In genomic region chr4:143355540-143356217, GRCh38 we compare ENCODE assay signal across 10 cellular contexts. TPM values are rescaled to one million over a fixed set of nuclear protein-coding genes. Genes with fewer than 3 reads are reported as not detected.
DNase-seq lines count a peak whose midpoint lies in the region; ATAC-seq, FAIRE-seq and TF ChIP-seq lines count a peak whose summit lies in the region.
"Had no signal": no experiment of that assay in that cellular context is flagged by ENCODE, and none has a peak within 500 bp of the region (broad histone marks: within the 10 kb centered on the region; RNA-seq: fewer than 3 reads in every experiment).

No MANE protein-coding gene starts in this region.

- DNase-seq in IMR-90 (peak; percentile 48), kidney tubule cell (ENCODE audit: low spot score) (peak; percentile 63), tibial artery (no peak), DMS114 treated with DMSO at 0.1 percent for 48 hours (lab: John Stamatoyannopoulos, UW; ENCODE audit: unreplicated experiment) (no peak), small intestine (no peak)
- no peak for DNase-seq in activated CD4-positive, alpha-beta T cell treated with anti-CD3 and anti-CD28 coated beads, Interleukin-2, amount 10 ng/mL, durations not matched to agents 7 days and 5 days
- no peak for DNase-seq in stimulated activated effector memory CD8-positive, alpha-beta T cell treated with anti-CD3 and anti-CD28 coated beads, Interleukin-12 subunit alpha, Interleukin-12 subunit beta, amount 100 ng/mL, for 72 hours (ENCODE audit: low spot score in 2 of 2)
- DNase-seq: NCI-H510A treated with DMSO at 0.1 percent for 48 hours had no signal

- H3K4me1 ChIP-seq in IMR-90 (ENCODE audit: control insufficient read depth, insufficient read depth, low read length): peaks cover 29% of the 10 kb centered on the region
- H3K4me1 ChIP-seq in tibial artery: peaks cover 0 to 100% (median 65%) of the 10 kb centered on the region in 4 donors
- peaks cover 9 to 27% of the 10 kb centered on the region in 2 donors for H3K4me1 ChIP-seq in small intestine (ENCODE audit: control insufficient read depth in 2 of 2, insufficient read depth in 1 of 2, low read depth in 1 of 2, low read length in 1 of 2)

- no TSS peak for BruUV-seq in IMR-90 (replicated peaks; lab: Mats Ljungman, UMichigan)

- peak overlapping the region; percentile 44; the same call in 1 of the 2 replicates for H2BK120ac ChIP-seq in IMR-90 (ENCODE audit: low read depth, low read length)

- H3K23ac ChIP-seq in IMR-90 (ENCODE audit: low read depth, low read length): peak overlapping the region; percentile 18; the same call in 1 of the 2 replicates

- no peak overlapping the region for H3K9ac ChIP-seq in IMR-90 (ENCODE audit: low read depth, low read length)

- H3K27ac Mint-ChIP-seq in brain: peak overlapping the region; percentile 62 to 94 (median 86)
- H3K27ac Mint-ChIP-seq in activated CD4-positive, alpha-beta T cell treated with anti-CD3 and anti-CD28 coated beads, Interleukin-2, amount 10 ng/mL, durations not matched to agents 7 days and 5 days: no peak overlapping the region
- H3K27ac Mint-ChIP-seq in stimulated activated effector memory CD8-positive, alpha-beta T cell treated with anti-CD3 and anti-CD28 coated beads, Interleukin-12 subunit alpha, Interleukin-12 subunit beta, amount 100 ng/mL, for 72 hours: no peak overlapping the region

- TF ChIP-seq RAD21 in IMR-90 (IDR thresholded peaks at IDR 0.05; ENCODE audit: low read length): no peak

- POLR2A ChIA-PET in IMR-90 (lab: Charles Lee; ENCODE audit: unreplicated experiment): no interaction called here
- POLR2A ChIA-PET in activated CD4-positive, alpha-beta T cell treated with anti-CD3 and anti-CD28 coated beads, Interleukin-2, amount 10 ng/mL, durations not matched to agents 7 days and 5 days (lab: Charles Lee): no interaction called here

- H3K9me3 ChIP-seq in IMR-90 (ENCODE audit: control insufficient read depth, insufficient read depth, low read length) (no peaks in the 10 kb centered on the region), tibial artery (no peaks in the 10 kb centered on the region), small intestine (ENCODE audit: control insufficient read depth, low read depth) (no peaks in the 10 kb centered on the region)

- no peaks in the 10 kb centered on the region for H3K27me3 ChIP-seq in IMR-90 (ENCODE audit: control insufficient read depth, insufficient read depth, low read length)
- no peaks in the 10 kb centered on the region for H3K27me3 ChIP-seq in tibial artery
- H3K27me3 ChIP-seq in small intestine (ENCODE audit: control insufficient read depth in 2 of 2, insufficient read depth in 2 of 2, low read length in 2 of 2): no peaks in the 10 kb centered on the region

- WGBS in IMR-90 (ENCODE audit: extremely low coverage in 2 of 2, insufficient read length in 1 of 2), 2 experiments: no CpG with 5 or more reads among the region's 6 CpGs
- 71 to 86% (median 86%) methylated on average over 6 of the region's 6 CpGs for WGBS in small intestine, 3 donors

- intact Hi-C loops in IMR-90 (cut with micrococcal nuclease) (no loop called here), tibial artery (cut with DNase I; ENCODE audit: low total_unique reads) (no loop called here)

- in situ Hi-C loops in IMR-90 (cut with MboI; ENCODE audit: low sequenced_read_pairs): no loop called here

- H3K9me1 ChIP-seq in IMR-90 (ENCODE audit: insufficient read depth, low read length): peaks cover 11% of the 10 kb centered on the region

- H3K79me1 ChIP-seq in IMR-90 (ENCODE audit: low read depth in 1 of 2, low read length in 2 of 2): peaks cover 21 to 56% of the 10 kb centered on the region in 2 experiments

- H2BK15ac ChIP-seq in IMR-90 (ENCODE audit: low read depth, low read length): peak overlapping the region; percentile 34; the same call in 1 of the 3 replicates

- H3K4me3 ChIP-seq in IMR-90 (ENCODE audit: insufficient read depth, low read depth, low read length) (no peak overlapping the region), tibial artery (no peak overlapping the region), small intestine (ENCODE audit: low read depth in 1 of 2, low read length in 2 of 2) (no peak overlapping the region)

- peak overlapping the region; percentile 62; the same call in 1 of the 2 replicates for H3K4me2 ChIP-seq in IMR-90 (ENCODE audit: low read depth, low read length)

- H3K36me3 Mint-ChIP-seq in brain: peaks cover 5% of the 10 kb centered on the region
- H3K36me3 Mint-ChIP-seq in activated CD4-positive, alpha-beta T cell treated with anti-CD3 and anti-CD28 coated beads, Interleukin-2, amount 10 ng/mL, durations not matched to agents 7 days and 5 days (ENCODE audit: low read depth): no peaks in the 10 kb centered on the region
- H3K36me3 Mint-ChIP-seq in stimulated activated effector memory CD8-positive, alpha-beta T cell treated with anti-CD3 and anti-CD28 coated beads, Interleukin-12 subunit alpha, Interleukin-12 subunit beta, amount 100 ng/mL, for 72 hours: no peaks in the 10 kb centered on the region

- peak overlapping the region; percentile 40 for H4K5ac ChIP-seq in IMR-90 (ENCODE audit: low read depth, low read length)

- H3K56ac ChIP-seq in IMR-90 (ENCODE audit: extremely low read depth, insufficient read depth, low read length): no peak overlapping the region

- H2BK5ac ChIP-seq in IMR-90 (ENCODE audit: low read depth, low read length, poor library complexity, severe bottlenecking): peak overlapping the region; percentile 29

- FAIRE-seq in small intestine (lab: Jason Lieb, UNC): no peak
- FAIRE-seq: H54 had no signal

- H4K8ac ChIP-seq in IMR-90 (ENCODE audit: low read depth in 2 of 2, low read length in 2 of 2): peak overlapping the region in 1 of 2 experiments; percentile 22; a peak in 1 of 4 replicates

- peaks cover 4% of the 10 kb centered on the region for H3K27me3 Mint-ChIP-seq in brain
- H3K27me3 Mint-ChIP-seq in activated CD4-positive, alpha-beta T cell treated with anti-CD3 and anti-CD28 coated beads, Interleukin-2, amount 10 ng/mL, durations not matched to agents 7 days and 5 days: peaks cover 7% of the 10 kb centered on the region

- no peak overlapping the region for H2AK9ac ChIP-seq in IMR-90 (replicated peaks; ENCODE audit: low read depth, low read length, poor library complexity)

- H3K4me3 Mint-ChIP-seq in brain: peak overlapping the region; percentile 59 to 67 (median 63)
- H3K4me3 Mint-ChIP-seq in activated CD4-positive, alpha-beta T cell treated with anti-CD3 and anti-CD28 coated beads, Interleukin-2, amount 10 ng/mL, durations not matched to agents 7 days and 5 days: no peak overlapping the region
- no peak overlapping the region for H3K4me3 Mint-ChIP-seq in stimulated activated effector memory CD8-positive, alpha-beta T cell treated with anti-CD3 and anti-CD28 coated beads, Interleukin-12 subunit alpha, Interleukin-12 subunit beta, amount 100 ng/mL, for 72 hours

- ATAC-seq in IMR-90 (ENCODE audit: low read depth): peak; percentile 52; the same call in 1 of the 2 replicates
- ATAC-seq in stimulated activated effector memory CD8-positive, alpha-beta T cell treated with anti-CD3 and anti-CD28 coated beads, Interleukin-12 subunit alpha, Interleukin-12 subunit beta, amount 100 ng/mL, for 72 hours: no peak

- TF ChIP-seq POLR2A in IMR-90 (IDR thresholded peaks at IDR 0.05; ENCODE audit: low read depth, low read length): no peak

- peak overlapping the region; percentile 66; the same call in 1 of the 2 replicates for H3K18ac ChIP-seq in IMR-90 (ENCODE audit: low read depth, low read length)

- peak overlapping the region; percentile 41; the same call in 1 of the 2 replicates for H3K4ac ChIP-seq in IMR-90 (ENCODE audit: low read depth, low read length)

- no peak overlapping the region for H2AFZ ChIP-seq in IMR-90 (replicated peaks; ENCODE audit: low read length, poor library complexity)

- no peaks in the 10 kb centered on the region for H3K36me3 ChIP-seq in IMR-90 (ENCODE audit: control insufficient read depth, insufficient read depth, low read length)
- H3K36me3 ChIP-seq in tibial artery: no peaks in the 10 kb centered on the region
- H3K36me3 ChIP-seq in small intestine (ENCODE audit: control insufficient read depth in 2 of 2, insufficient read depth in 2 of 2, low read length in 2 of 2): no peaks in the 10 kb centered on the region

- TF ChIP-seq CTCF in IMR-90 (conservative IDR thresholded peaks at IDR 0.05; ENCODE audit: low read depth, low read length) (no peak), brain (conservative IDR thresholded peaks at IDR 0.05) (no peak), tibial artery (IDR thresholded peaks at IDR 0.05) (no peak)

- CTCF ChIA-PET in IMR-90 (lab: Yijun Ruan, JAX): no interaction called here
- CTCF ChIA-PET in activated CD4-positive, alpha-beta T cell treated with anti-CD3 and anti-CD28 coated beads, Interleukin-2, amount 10 ng/mL, durations not matched to agents 7 days and 5 days (lab: Charles Lee): no interaction called here

- H2AK5ac ChIP-seq in IMR-90 (ENCODE audit: low read depth, low read length): peak overlapping the region; percentile 72

- dilution Hi-C loops in IMR-90 (cut with HindIII; ENCODE audit: low sequenced_read_pairs, unreplicated experiment): no loop called here

- H3K9me3 Mint-ChIP-seq in brain: no peaks in the 10 kb centered on the region
- H3K9me3 Mint-ChIP-seq in activated CD4-positive, alpha-beta T cell treated with anti-CD3 and anti-CD28 coated beads, Interleukin-2, amount 10 ng/mL, durations not matched to agents 7 days and 5 days: peaks cover 7% of the 10 kb centered on the region
- H3K9me3 Mint-ChIP-seq in stimulated activated effector memory CD8-positive, alpha-beta T cell treated with anti-CD3 and anti-CD28 coated beads, Interleukin-12 subunit alpha, Interleukin-12 subunit beta, amount 100 ng/mL, for 72 hours: no peaks in the 10 kb centered on the region

- H2BK20ac ChIP-seq in IMR-90 (ENCODE audit: low read depth, low read length): peak overlapping the region; percentile 2; the same call in 1 of the 2 replicates

- peaks cover 84% of the 10 kb centered on the region for H3K4me1 Mint-ChIP-seq in brain
- peaks cover 21% of the 10 kb centered on the region for H3K4me1 Mint-ChIP-seq in activated CD4-positive, alpha-beta T cell treated with anti-CD3 and anti-CD28 coated beads, Interleukin-2, amount 10 ng/mL, durations not matched to agents 7 days and 5 days
- peaks cover 23% of the 10 kb centered on the region for H3K4me1 Mint-ChIP-seq in stimulated activated effector memory CD8-positive, alpha-beta T cell treated with anti-CD3 and anti-CD28 coated beads, Interleukin-12 subunit alpha, Interleukin-12 subunit beta, amount 100 ng/mL, for 72 hours

- H3K27ac ChIP-seq in IMR-90 (ENCODE audit: insufficient read depth, low read length): peak overlapping the region; percentile 67; the same call in 1 of the 2 replicates
- peak overlapping the region; percentile 68 to 70 for H3K27ac ChIP-seq in tibial artery
- H3K27ac ChIP-seq in small intestine (ENCODE audit: low read depth in 1 of 2, low read length in 1 of 2): peak overlapping the region in 1 of 2 donors; percentile 18

- H3K14ac ChIP-seq in IMR-90 (replicated peaks; ENCODE audit: low read depth, low read length): 0 out of 2 replicates have a peak overlapping the region, but pooled peaks have one; percentile 70

- no peaks in the 10 kb centered on the region for H4K20me1 ChIP-seq in IMR-90 (ENCODE audit: insufficient read depth, low read length)

- no peak overlapping the region for H4K91ac ChIP-seq in IMR-90 (ENCODE audit: insufficient read depth, low read depth, low read length)

RNA-seq across cellular contexts. Expression of gene GAB1, which starts 19.0 kb away (rescaled TPM):
- total RNA-seq in IMR-90 (2012; rRNA removed): 8.9 and 12.0 TPM in 2 replicates
- polyA plus RNA-seq in IMR-90 (2012; rRNA removed) (2.8 and 3.4 TPM in 2 replicates), brain (ENCODE audit: insufficient read depth, low read depth, low replicate concordance) (13.0 TPM), small intestine (1 to 10 TPM; 3.5 to 7.2 (median 6.3) TPM)
- polyA plus RNA-seq in IMR-90 (2012; cell fraction: cytosol; rRNA removed): 1.5 and 1.9 TPM in 2 replicates
- 1.5 and 12.0 TPM in 2 replicates for polyA plus RNA-seq in IMR-90 (2012; cell fraction: nucleus; rRNA removed; ENCODE audit: low replicate concordance)
- under 1 TPM; 0.60 to 0.75 TPM for total RNA-seq in activated CD4-positive, alpha-beta T cell treated with anti-CD3 and anti-CD28 coated beads, Interleukin-2, amount 10 ng/mL, durations not matched to agents 7 days and 5 days

Comparison
In these comparisons a context has a peak if more than half of its experiments do, and no peak if none do; other contexts are left out.
1. DNase-seq: peak in IMR-90 (single experiment) and kidney tubule cell (single experiment); none in tibial artery (0 of 2), DMS114 treated with DMSO at 0.1 percent for 48 hours (single experiment), activated CD4-positive, alpha-beta T cell treated with anti-CD3 and anti-CD28 coated beads, Interleukin-2, amount 10 ng/mL, durations not matched to agents 7 days and 5 days (single experiment), stimulated activated effector memory CD8-positive, alpha-beta T cell treated with anti-CD3 and anti-CD28 coated beads, Interleukin-12 subunit alpha, Interleukin-12 subunit beta, amount 100 ng/mL, for 72 hours (0 of 2) and small intestine (single experiment).
2. H3K27ac Mint-ChIP-seq: peak in brain (5 of 5); none in activated CD4-positive, alpha-beta T cell treated with anti-CD3 and anti-CD28 coated beads, Interleukin-2, amount 10 ng/mL, durations not matched to agents 7 days and 5 days (single experiment) and stimulated activated effector memory CD8-positive, alpha-beta T cell treated with anti-CD3 and anti-CD28 coated beads, Interleukin-12 subunit alpha, Interleukin-12 subunit beta, amount 100 ng/mL, for 72 hours (single experiment).
3. H3K4me3 Mint-ChIP-seq: peak in brain (5 of 5); none in activated CD4-positive, alpha-beta T cell treated with anti-CD3 and anti-CD28 coated beads, Interleukin-2, amount 10 ng/mL, durations not matched to agents 7 days and 5 days (single experiment) and stimulated activated effector memory CD8-positive, alpha-beta T cell treated with anti-CD3 and anti-CD28 coated beads, Interleukin-12 subunit alpha, Interleukin-12 subunit beta, amount 100 ng/mL, for 72 hours (single experiment).